Comparison of ENCODE assay signal across 24 cellular contexts in the genomic region with DNA sequence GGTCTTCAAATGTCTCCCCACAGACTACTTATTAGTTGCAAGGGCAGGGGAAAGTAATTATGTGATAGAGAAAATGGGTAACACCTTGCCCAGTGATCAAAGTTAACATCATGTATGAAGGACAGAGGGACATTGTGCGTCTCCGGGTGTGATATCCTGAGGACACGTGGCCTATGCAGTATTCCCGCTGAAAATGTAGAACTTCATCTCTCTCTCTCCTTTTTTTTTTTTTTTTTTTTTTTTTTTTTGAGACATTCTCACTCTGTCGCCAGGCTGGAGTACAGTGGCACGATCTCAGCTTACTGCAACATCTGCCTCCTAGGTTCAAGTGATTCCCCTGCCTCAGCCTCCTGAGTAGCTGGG. TPM values are rescaled to one million over a fixed set of nuclear protein-coding genes. Genes with fewer than 3 reads are reported as not detected.
"Had no signal": no experiment of that assay in that cellular context is flagged by ENCODE, and none has a peak within 500 bp of the region (broad histone marks: within the 10 kb centered on the region; RNA-seq: fewer than 3 reads in every experiment).

No MANE protein-coding gene starts in this region.

- FAIRE-seq: keratinocyte, urothelium cell line had no signal

- H3K27me3 ChIP-seq: left lung, right atrium auricular region, right lobe of liver, stomach, testis, thyroid gland, transverse colon, upper lobe of left lung had no signal

- H3K36me3 ChIP-seq: left lung, lower lobe of right lung, right atrium auricular region, right lobe of liver, stomach, thyroid gland, transverse colon, upper lobe of left lung had no signal

- H3K27ac ChIP-seq: left lung, lower lobe of right lung, right atrium auricular region, right lobe of liver, skin epidermis, stomach, testis, thyroid gland, transverse colon, upper lobe of left lung had no signal

- ATAC-seq: left cardiac atrium; left lung; lower lobe of right lung; naive thymus-derived CD8-positive, alpha-beta T cell; right lobe of liver; stimulated activated naive B cell treated with anti-CD40 and anti-IgM and Interleukin-4, amounts not matched to agents 10 μg/mL and 1 μg/mL and 100 μg/mL, for 72 hours; stimulated activated naive CD8-positive, alpha-beta T cell treated with anti-CD3 and anti-CD28 coated beads, Interleukin-15, Interleukin-2, amounts not matched to agents 100 U/mL and 50 U/mL, for 24 hours had no signal

- H3K4me3 ChIP-seq: left lung, lower lobe of right lung, right atrium auricular region, right lobe of liver, skin epidermis, stomach, testis, thyroid gland, transverse colon, upper lobe of left lung had no signal

- H3K4me1 ChIP-seq: left lung, lower lobe of right lung, right atrium auricular region, right lobe of liver, testis, thyroid gland, transverse colon, upper lobe of left lung had no signal

- DNase-seq: kidney glomerular epithelial cell; left cardiac atrium; left lung; lower lobe of right lung; mammary epithelial cell; mesenchymal stem cell; nucleus accumbens; right lobe of liver; stimulated activated CD4-positive, alpha-beta T cell treated with anti-CD3 and anti-CD28 coated beads, Interleukin-12 subunit alpha, Interleukin-12 subunit beta, amount 100 ng/mL, for 4 hours; stimulated activated CD4-positive, alpha-beta T cell treated with anti-CD3 and anti-CD28 coated beads, Interleukin-15, amount 100 ng/mL, for 24 hours; stimulated activated CD4-positive, alpha-beta T cell treated with anti-CD3 and anti-CD28 coated beads, Interleukin-2, amount 100 ng/mL, for 24 hours; stimulated activated CD4-positive, alpha-beta T cell treated with anti-CD3 and anti-CD28 coated beads, Interleukin-4, amount 100 ng/mL, for 1 hour; stimulated activated naive B cell treated with anti-CD40 and anti-IgM and Interleukin-4, amounts not matched to agents 10 μg/mL and 1 μg/mL and 100 μg/mL, for 72 hours; stimulated activated naive CD8-positive, alpha-beta T cell treated with anti-CD3 and anti-CD28 coated beads, Interleukin-15, Interleukin-2, amounts not matched to agents 100 U/mL and 50 U/mL, for 24 hours; stomach; testis; thyroid gland; transverse colon; upper lobe of left lung had no signal

- H3K9me3 ChIP-seq: left lung, lower lobe of right lung, right atrium auricular region, right lobe of liver, stomach, testis, thyroid gland, transverse colon, upper lobe of left lung had no signal

RNA-seq across cellular contexts. Expression of gene CUEDC1, which starts 7.9 kb away (rescaled TPM):
- polyA plus RNA-seq: naive thymus-derived CD8-positive, alpha-beta T cell had no signal
